31 cellular contexts compared by ENCODE assay signal in the genomic region with DNA sequence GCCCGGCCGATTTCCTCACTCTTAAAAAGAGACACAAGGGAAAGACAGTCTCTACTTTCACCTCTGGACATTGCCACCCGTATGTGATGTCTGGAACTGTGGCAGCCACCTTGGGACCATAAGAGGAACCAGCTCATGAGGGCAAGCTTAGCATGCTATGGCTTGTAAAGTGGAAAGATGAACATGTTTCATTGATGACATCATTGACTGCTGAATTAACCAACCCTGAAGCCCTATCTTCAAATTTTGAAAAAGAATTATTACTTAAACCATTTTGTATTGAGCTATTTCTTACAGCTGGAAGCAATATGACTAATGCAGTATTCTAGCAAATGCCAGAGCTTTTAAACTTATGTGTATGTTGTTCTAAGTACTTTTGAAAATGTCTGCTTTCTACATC. TPM values are rescaled to one million over a fixed set of nuclear protein-coding genes. Genes with fewer than 3 reads are reported as not detected.
"Had no signal": no experiment of that assay in that cellular context is flagged by ENCODE, and none has a peak within 500 bp of the region (broad histone marks: within the 10 kb centered on the region; RNA-seq: fewer than 3 reads in every experiment).

No MANE protein-coding gene starts in this region.

- H3K9me3 ChIP-seq: ascending aorta had no signal

- H3K36me3 ChIP-seq: ascending aorta had no signal

- ATAC-seq: activated CD8-positive, alpha-beta memory T cell treated with anti-CD3 and anti-CD28 coated beads, Interleukin-2, amount 10 ng/mL, durations not matched to agents 7 days and 5 days; activated CD8-positive, alpha-beta T cell treated with anti-CD3 and anti-CD28 coated beads, Interleukin-2, amount 10 ng/mL, durations not matched to agents 7 days and 5 days; activated naive CD8-positive, alpha-beta T cell treated with anti-CD3 and anti-CD28 coated beads, Interleukin-2, amount 50 U/mL, for 24 hours had no signal

- H3K4me1 ChIP-seq: ascending aorta had no signal

- DNase-seq: activated B cell treated with CpG ODN at 0.5 μM for 24 hours; activated CD4-positive, alpha-beta memory T cell treated with anti-CD3 and anti-CD28 coated beads, Interleukin-2, amount 10 ng/mL, durations not matched to agents 7 days and 5 days; activated CD4-positive, alpha-beta T cell treated with anti-CD3 and anti-CD28 coated beads for 4 hours; activated CD4-positive, alpha-beta T cell treated with anti-CD3 and anti-CD28 coated beads, Interleukin-2, amount 10 ng/mL, durations not matched to agents 24 days and 14 days; activated CD4-positive, alpha-beta T cell treated with anti-CD3 and anti-CD28 coated beads, Interleukin-2, amount 50 U/mL, for 1 hour; activated CD4-positive, alpha-beta T cell treated with anti-CD3 and anti-CD28 coated beads, Interleukin-2, amount 50 U/mL, for 4 hours; activated CD4-positive, CD25-positive, alpha-beta regulatory T cell treated with anti-CD3 and anti-CD28 coated beads, Interleukin-2, amount 50 U/mL, for 72 hours; activated CD8-positive, alpha-beta memory T cell treated with anti-CD3 and anti-CD28 coated beads for 24 hours; activated CD8-positive, alpha-beta memory T cell treated with anti-CD3 and anti-CD28 coated beads, Interleukin-2, amount 10 ng/mL, durations not matched to agents 7 days and 5 days; activated CD8-positive, alpha-beta memory T cell treated with anti-CD3 and anti-CD28 coated beads, Interleukin-2, amount 50 U/mL, for 48 hours; activated CD8-positive, alpha-beta T cell treated with anti-CD3 and anti-CD28 coated beads, Interleukin-2, amount 10 ng/mL, durations not matched to agents 7 days and 5 days; activated effector memory CD4-positive, alpha-beta T cell treated with Interleukin-2 at 50 U/mL for 16 hours; activated gamma-delta T cell; activated naive CD4-positive, alpha-beta T cell treated with anti-CD3 and anti-CD28 coated beads, Interleukin-2, amount 10 ng/mL, durations not matched to agents 7 days and 5 days; activated naive CD4-positive, alpha-beta T cell treated with Interleukin-2 at 50 U/mL for 16 hours; activated naive CD8-positive, alpha-beta T cell treated with anti-CD3 and anti-CD28 coated beads, Interleukin-2, amount 10 ng/mL, durations not matched to agents 7 days and 5 days; activated naive CD8-positive, alpha-beta T cell treated with anti-CD3 and anti-CD28 coated beads, Interleukin-2, amount 50 U/mL, for 24 hours; activated T-cell treated with anti-CD3 and anti-CD28 coated beads, Interleukin-2, amount 50 U/mL, for 24 hours; activated T-cell treated with anti-CD3 and anti-CD28 coated beads, Interleukin-2, amount 50 U/mL, for 48 hours; amygdala; anterior cingulate cortex; central memory CD4-positive, alpha-beta T cell; T-helper 1 cell; T-helper 2 cell; T-helper 9 cell had no signal

- FAIRE-seq: TTC549 had no signal

- H3K27me3 ChIP-seq: ascending aorta had no signal

- H3K4me3 ChIP-seq: ascending aorta had no signal

- H3K27ac ChIP-seq: ascending aorta, VCaP had no signal

RNA-seq across cellular contexts. Expression of a gene that starts 18.2 kb away (rescaled TPM):
- total RNA-seq: activated B cell treated with CpG ODN at 0.5 μM for 24 hours; activated CD4-positive, alpha-beta memory T cell treated with anti-CD3 and anti-CD28 coated beads, Interleukin-2, amount 10 ng/mL, durations not matched to agents 7 days and 5 days; activated CD4-positive, alpha-beta T cell treated with anti-CD3 and anti-CD28 coated beads, Interleukin-2, amount 10 ng/mL, durations not matched to agents 24 days and 14 days; activated CD8-positive, alpha-beta memory T cell treated with anti-CD3 and anti-CD28 coated beads, Interleukin-2, amount 10 ng/mL, durations not matched to agents 7 days and 5 days; activated CD8-positive, alpha-beta T cell treated with anti-CD3 and anti-CD28 coated beads, Interleukin-2, amount 10 ng/mL, durations not matched to agents 7 days and 5 days; activated naive CD8-positive, alpha-beta T cell treated with anti-CD3 and anti-CD28 coated beads, Interleukin-2, amount 10 ng/mL, durations not matched to agents 7 days and 5 days; activated T-helper 2 cell treated with anti-CD3 and anti-CD28 coated beads, Interferon-gamma antibody, Interleukin-2, Interleukin-4, amounts not matched to agents 10 μg/mL and 5 μg/mL and 100 μg/mL, durations not matched to agents 14 hours and 24 hours and 36 hours; ascending aorta; cardiac septum had no signal
- polyA plus RNA-seq: adipose tissue had no signal
